In genomic region chr5:107389130-107389553, GRCh38 we compare ENCODE assay signal across 8 cellular contexts.
DNase-seq lines count a peak whose midpoint lies in the region; ATAC-seq, FAIRE-seq and TF ChIP-seq lines count a peak whose summit lies in the region.

No MANE protein-coding gene starts in this region.

- H3K36me3 ChIP-seq in GM12878 (ENCODE audit: control insufficient read depth in 2 of 2, insufficient read depth in 2 of 2, low read length in 1 of 2), result no peaks in the 10 kb centered on the region
- no peaks in the 10 kb centered on the region for H3K36me3 ChIP-seq in ovary

- peak overlapping the region; percentile 95 for H3K4me2 ChIP-seq in GM12878 (ENCODE audit: control insufficient read depth, insufficient read depth)

- H3K9me3 ChIP-seq in GM12878 (replicated peaks; ENCODE audit: control insufficient read depth, insufficient read depth, low read length) (no peaks in the 10 kb centered on the region; the same call in 2 of the 3 replicates), ovary (no peaks in the 10 kb centered on the region)

- TF ChIP-seq CTCF in GM12878 (IDR thresholded peaks at IDR 0.05 in 2 of 3, conservative IDR thresholded peaks at IDR 0.05 in 1 of 3; ENCODE audit: control insufficient read depth in 2 of 3, extremely low read depth in 1 of 3, insufficient read depth in 1 of 3, low read depth in 3 of 3, low read length in 3 of 3) (peak in 1 of 3 experiments; percentile 27; a peak in 1 of 6 replicates), ovary (IDR thresholded peaks at IDR 0.05) (no peak)

- ATAC-seq in GM18519 (IDR thresholded peaks at IDR 0.05; ENCODE audit: low FRiP score, unreplicated experiment) (peak; percentile 67), HG02981 (IDR thresholded peaks at IDR 0.05; ENCODE audit: unreplicated experiment) (peak; percentile 74), GM12878 (peak; percentile 82)

- peak; percentile 62 for FAIRE-seq in GM12878 (lab: Jason Lieb, UNC)

- in situ Hi-C loops in GM12878 (cut with MboI), result no loop called here

- H3K27ac ChIP-seq in GM12878 (ENCODE audit: control insufficient read depth, insufficient read depth) (peak overlapping the region; percentile 69), ovary (no peak overlapping the region)

- peak overlapping the region; percentile 30; the same call in 1 of the 2 replicates for H3K9ac ChIP-seq in GM12878 (ENCODE audit: control insufficient read depth, insufficient read depth, low read length)

- RAD21 ChIA-PET in GM12878 (lab: Charles Lee; ENCODE audit: unreplicated experiment), result interaction anchor here (0.6 to 6.3 kb wide), 15 partner anchors 12 to 188 kb away, joined by 3 to 44 read pairs (median 4); no protein-coding TSS in a partner anchor

- BruUV-seq in GM12878 (replicated peaks; lab: Mats Ljungman, UMichigan), result no TSS peak

- TF ChIP-seq POLR2A in GM12878 (IDR thresholded peaks at IDR 0.05; ENCODE audit: low read depth, low read length), result no peak
- no peak for TF ChIP-seq POLR2A in ovary (IDR thresholded peaks at IDR 0.05)

- SMC1A ChIA-PET in GM12878 (lab: Charles Lee; ENCODE audit: uncharacterized antibody, unreplicated experiment), result interaction anchor here (0.6 to 5.8 kb wide), 28 partner anchors 11 to 182 kb away, joined by 3 to 50 read pairs (median 4); no protein-coding TSS in a partner anchor

- TF ChIP-seq RAD21 in GM12878 (IDR thresholded peaks at IDR 0.05; ENCODE audit: insufficient read depth, low read depth, low read length), result peak; percentile 50

- no peaks in the 10 kb centered on the region for H3K79me2 ChIP-seq in GM12878 (ENCODE audit: control insufficient read depth, insufficient read depth, low read length)

- CTCF ChIA-PET in GM12878 (lab: Yijun Ruan, JAX), result interaction anchor here (0.7 to 5.5 kb wide), 15 partner anchors 11 to 284 kb away, joined by 3 to 33 read pairs (median 4); no protein-coding TSS in a partner anchor

- 0% methylated on average over 2 of the region's 2 CpGs for WGBS in GM12878 (ENCODE audit: insufficient coverage, insufficient replicate concordance, low lambda C conversion rate, missing lambda C conversion rate)
- WGBS in ovary, 3 donors, result 6 to 18% (median 9%) methylated on average over 2 of the region's 2 CpGs

- TF ChIP-seq EP300 in GM12878 (IDR thresholded peaks at IDR 0.05; ENCODE audit: borderline replicate concordance in 1 of 2, control insufficient read depth in 1 of 2, low read depth in 2 of 2, low read length in 2 of 2), result peak; percentile 89 to 90; a peak in 2 of 4 replicates
- no peak for TF ChIP-seq EP300 in ovary (IDR thresholded peaks at IDR 0.05)

- H3K4me1 ChIP-seq in GM12878 (ENCODE audit: control insufficient read depth, insufficient read depth, low read length), result peaks cover 22% of the 10 kb centered on the region
- no peaks in the 10 kb centered on the region for H3K4me1 ChIP-seq in ovary (ENCODE audit: insufficient read depth)

- POLR2A ChIA-PET in GM12878 (lab: Charles Lee), result interaction anchor here (0.8 to 1.3 kb wide), 5 partner anchors 25 to 183 kb away, joined by 3 to 5 read pairs (median 3); no protein-coding TSS in a partner anchor

- H3K4me3 ChIP-seq in GM12878 (peak overlapping the region; percentile 43), ovary (no peak overlapping the region)

- peak overlapping the region; percentile 18; the same call in 1 of the 2 replicates for H2AFZ ChIP-seq in GM12878 (ENCODE audit: control insufficient read depth, low read depth, low read length)

- no peaks in the 10 kb centered on the region for H4K20me1 ChIP-seq in GM12878 (ENCODE audit: control insufficient read depth, insufficient read depth)

- DNase-seq in CD1c-positive myeloid dendritic cell (ENCODE audit: extremely low spot score) (peak; percentile 57), NCI-H446 treated with DMSO at 0.1 percent for 48 hours (lab: John Stamatoyannopoulos, UW) (peak; percentile 59), GM12878 (ENCODE audit: low read depth, low spot score) (peak; percentile 92), myocyte (ENCODE audit: low read depth) (peak; percentile 78), ovary (no peak)
- no peak for DNase-seq in activated effector memory CD4-positive, alpha-beta T cell treated with Interleukin-2 at 50 U/mL for 16 hours

- intact Hi-C loops in GM12878 (cut with micrococcal nuclease; ENCODE audit: unreplicated experiment), result loop anchor here (1.0 to 10.0 kb wide), 6 partner anchors 86 to 426 kb away; no protein-coding TSS in a partner anchor
- intact Hi-C loops in ovary (cut with DNase I), result no loop called here

- no peaks in the 10 kb centered on the region for H3K27me3 ChIP-seq in GM12878 (replicated peaks in 1 of 2; ENCODE audit: control insufficient read depth in 2 of 2, insufficient read depth in 2 of 2, low read length in 1 of 2)
- no peaks in the 10 kb centered on the region for H3K27me3 ChIP-seq in ovary

TF ChIP-seq in GM12878, 131 proteins besides CTCF, POLR2A, EP300 and RAD21 (continues in another document):
- TF ChIP-seq MXI1 (IDR thresholded peaks at IDR 0.05; ENCODE audit: low read depth, low read length), result no peak
- TF ChIP-seq MYC (IDR thresholded peaks at IDR 0.05; ENCODE audit: insufficient read depth, insufficient read length, insufficient replicate concordance, low read length, severe bottlenecking), result no peak
- TF ChIP-seq MTA2 (IDR thresholded peaks at IDR 0.05; ENCODE audit: low read depth), result peak; percentile 94
- TF ChIP-seq EED (IDR thresholded peaks at IDR 0.05; ENCODE audit: low read depth), result peak; percentile 94
- TF ChIP-seq HDAC2 (IDR thresholded peaks at IDR 0.05), result no peak
- no peak for TF ChIP-seq E4F1 (IDR thresholded peaks at IDR 0.05; ENCODE audit: borderline replicate concordance, partially characterized antibody)
- TF ChIP-seq BACH1 (IDR thresholded peaks at IDR 0.05; ENCODE audit: borderline replicate concordance), result no peak
- TF ChIP-seq JUNB (IDR thresholded peaks at IDR 0.05), result peak; percentile 55
- TF ChIP-seq POU2F2 (IDR thresholded peaks at IDR 0.05; ENCODE audit: borderline replicate concordance, low read depth, low read length), result peak; percentile 65; the same call in 2 of the 3 replicates
- no peak for TF ChIP-seq TAF1 (IDR thresholded peaks at IDR 0.05; ENCODE audit: borderline replicate concordance, low read depth, low read length)
- no peak for TF ChIP-seq KDM1A (IDR thresholded peaks at IDR 0.05; ENCODE audit: borderline replicate concordance)
- peak; percentile 95 for TF ChIP-seq NR2F1 (conservative IDR thresholded peaks at IDR 0.05)
- TF ChIP-seq ZNF274 (IDR thresholded peaks at IDR 0.05; ENCODE audit: insufficient read depth, insufficient read length), result no peak
- no peak for TF ChIP-seq USF1 (IDR thresholded peaks at IDR 0.05; ENCODE audit: borderline replicate concordance, extremely low read length, insufficient read depth, low read depth, low read length)
- TF ChIP-seq PRDM15 (CRISPR knock-in tag; IDR thresholded peaks at IDR 0.05), result no peak
- peak; percentile 95 for TF ChIP-seq IKZF1 (conservative IDR thresholded peaks at IDR 0.05)
- TF ChIP-seq PAX5 (IDR thresholded peaks at IDR 0.05; ENCODE audit: borderline replicate concordance, low read depth, low read length), result peak; percentile 55; the same call in 1 of the 2 replicates

Comparison
In these comparisons a context has a peak if more than half of its experiments do, and no peak if none do; other contexts are left out.
1. DNase-seq: peak in CD1c-positive myeloid dendritic cell (single experiment), NCI-H446 treated with DMSO at 0.1 percent for 48 hours (single experiment), GM12878 (single experiment) and myocyte (single experiment); none in ovary (0 of 5) and activated effector memory CD4-positive, alpha-beta T cell treated with Interleukin-2 at 50 U/mL for 16 hours (single experiment).
2. Peak in every context shown above with its lines, with median percentiles within 50 percentile points of each other: ATAC-seq.